14 cellular contexts compared by ENCODE assay signal in genomic region chr12:98912401-98912800, GRCh38.
DNase-seq lines count a peak whose midpoint lies in the region; ATAC-seq and TF ChIP-seq lines count a peak whose summit lies in the region.
"Had no signal": no experiment of that assay in that cellular context is flagged by ENCODE, and none has a peak within 500 bp of the region (broad histone marks: within the 10 kb centered on the region; RNA-seq: fewer than 3 reads in every experiment).

No MANE protein-coding gene starts in this region.

- no peak overlapping the region for H2BK5ac ChIP-seq in trophoblast cell (ENCODE audit: low read depth, low read length, poor library complexity)

- no peak overlapping the region for H2BK120ac ChIP-seq in trophoblast cell (ENCODE audit: insufficient read depth, low read length, poor library complexity)

- no peak for ATAC-seq in HG03196 (IDR thresholded peaks at IDR 0.05; ENCODE audit: unreplicated experiment)
- no peak for ATAC-seq in CD8-positive, alpha-beta T cell

- H2AFZ ChIP-seq in trophoblast cell (ENCODE audit: insufficient read depth, low read length, poor library complexity) = no peak overlapping the region

- no peak overlapping the region for H2BK12ac ChIP-seq in trophoblast cell (ENCODE audit: low read length)

- no peaks in the 10 kb centered on the region for H3K9me3 ChIP-seq in trophoblast cell (ENCODE audit: insufficient read depth, low read depth, low read length)
- H3K9me3 ChIP-seq in CD8-positive, alpha-beta T cell (ENCODE audit: low read length) = no peaks in the 10 kb centered on the region
- H3K9me3 ChIP-seq: Caco-2 had no signal

- H3K4ac ChIP-seq in trophoblast cell (ENCODE audit: low read depth, low read length) = no peak overlapping the region

- H3K4me1 ChIP-seq in trophoblast cell (ENCODE audit: control insufficient read depth in 1 of 2, insufficient read depth in 2 of 2, low read length in 2 of 2) = no peaks in the 10 kb centered on the region
- no peaks in the 10 kb centered on the region for H3K4me1 ChIP-seq in CD8-positive, alpha-beta T cell (ENCODE audit: insufficient read depth, low read length)
- H3K4me1 ChIP-seq: Caco-2 had no signal

- H4K91ac ChIP-seq in trophoblast cell (ENCODE audit: low read depth, low read length) = no peak overlapping the region

- H3K14ac ChIP-seq in trophoblast cell (ENCODE audit: low read length) = no peak overlapping the region

- H3K4me3 Mint-ChIP-seq in CD8-positive, alpha-beta T cell = no peak overlapping the region
- H3K4me3 Mint-ChIP-seq: CD4-positive, alpha-beta memory T cell had no signal

- peaks cover 4% of the 10 kb centered on the region for H3K27me3 Mint-ChIP-seq in CD8-positive, alpha-beta T cell (ENCODE audit: low read depth)

- intact Hi-C loops in CD8-positive, alpha-beta T cell (cut with DNase I, micrococcal nuclease) = no loop called here

- peak overlapping the region; percentile 38 for H3K9ac ChIP-seq in trophoblast cell (ENCODE audit: low read length)

- H3K36me3 Mint-ChIP-seq in CD8-positive, alpha-beta T cell = no peaks in the 10 kb centered on the region
- H3K36me3 Mint-ChIP-seq: CD4-positive, alpha-beta memory T cell had no signal

- no peak for TF ChIP-seq CTCF in CD8-positive, alpha-beta T cell (IDR thresholded peaks at IDR 0.05)

- DNase-seq in amniotic epithelial cell (ENCODE audit: low read depth) = peak; percentile 4
- peak; percentile 12 for DNase-seq in left kidney (ENCODE audit: low read depth, low spot score)
- no peak for DNase-seq in trophoblast cell
- no peak for DNase-seq in NCI-H2107 treated with DMSO at 0.1 percent for 48 hours (lab: John Stamatoyannopoulos, UW; ENCODE audit: unreplicated experiment)
- DNase-seq in CD8-positive, alpha-beta T cell = no peak
- DNase-seq: C1 segment of cervical spinal cord; Caco-2; CD4-positive, alpha-beta memory T cell; DMS153; DND-41; GOT3; H7; HCEC 1CT had no signal

- H3K4me3 ChIP-seq in trophoblast cell (ENCODE audit: low read depth, low read length) = no peak overlapping the region
- no peak overlapping the region for H3K4me3 ChIP-seq in CD8-positive, alpha-beta T cell (ENCODE audit: low read depth, low read length)

- no peak overlapping the region for H4K8ac ChIP-seq in trophoblast cell (ENCODE audit: low read depth, low read length)

- H3K27me3 ChIP-seq in trophoblast cell (ENCODE audit: insufficient read depth, low read length) = no peaks in the 10 kb centered on the region
- H3K27me3 ChIP-seq in CD8-positive, alpha-beta T cell (ENCODE audit: insufficient read depth, low read length) = no peaks in the 10 kb centered on the region

- CTCF ChIA-PET in CD8-positive, alpha-beta T cell (lab: Charles Lee) = no interaction called here

- no peak overlapping the region for H3K4me2 ChIP-seq in trophoblast cell (ENCODE audit: low read length)

- POLR2A ChIA-PET in CD8-positive, alpha-beta T cell (lab: Charles Lee) = no interaction called here

- H3K18ac ChIP-seq in trophoblast cell (ENCODE audit: low read length) = no peak overlapping the region

- no peaks in the 10 kb centered on the region for H3K4me1 Mint-ChIP-seq in CD8-positive, alpha-beta T cell (ENCODE audit: low read depth)
- H3K4me1 Mint-ChIP-seq: CD4-positive, alpha-beta memory T cell had no signal

- no peak overlapping the region for H3K23ac ChIP-seq in trophoblast cell (ENCODE audit: low read length)

- H3K9me3 Mint-ChIP-seq in CD8-positive, alpha-beta T cell = no peaks in the 10 kb centered on the region

- WGBS in trophoblast cell (ENCODE audit: extremely low coverage, insufficient coverage, insufficient read length) = no CpG with 5 or more reads among the region's 3 CpGs

- H4K12ac ChIP-seq in trophoblast cell (ENCODE audit: low read depth, low read length) = no peak overlapping the region

- H3K79me2 ChIP-seq in trophoblast cell (ENCODE audit: control insufficient read depth, insufficient read depth, low read length, poor library complexity) = no peaks in the 10 kb centered on the region

- no peak overlapping the region for H3K27ac Mint-ChIP-seq in CD8-positive, alpha-beta T cell
- H3K27ac Mint-ChIP-seq: CD4-positive, alpha-beta memory T cell had no signal

- no peaks in the 10 kb centered on the region for H3K79me1 ChIP-seq in trophoblast cell (ENCODE audit: low read length)

- H3K36me3 ChIP-seq in trophoblast cell (ENCODE audit: control insufficient read depth in 1 of 2, insufficient read depth in 2 of 2, low read length in 2 of 2) = no peaks in the 10 kb centered on the region
- H3K36me3 ChIP-seq in CD8-positive, alpha-beta T cell (ENCODE audit: insufficient read depth, low read length) = no peaks in the 10 kb centered on the region

- no peak overlapping the region for H3K27ac ChIP-seq in trophoblast cell (ENCODE audit: low read depth, low read length)
- no peak overlapping the region for H3K27ac ChIP-seq in CD8-positive, alpha-beta T cell (ENCODE audit: low read depth, low read length)

- no peak overlapping the region for H2AK5ac ChIP-seq in trophoblast cell (ENCODE audit: low read length)

Comparison
In these comparisons a context has a peak if more than half of its experiments do, and no peak if none do; other contexts are left out.
1. DNase-seq: peak in amniotic epithelial cell (single experiment) and left kidney (single experiment); none in trophoblast cell (0 of 2), NCI-H2107 treated with DMSO at 0.1 percent for 48 hours (single experiment) and CD8-positive, alpha-beta T cell (0 of 7).